In the genomic region with DNA sequence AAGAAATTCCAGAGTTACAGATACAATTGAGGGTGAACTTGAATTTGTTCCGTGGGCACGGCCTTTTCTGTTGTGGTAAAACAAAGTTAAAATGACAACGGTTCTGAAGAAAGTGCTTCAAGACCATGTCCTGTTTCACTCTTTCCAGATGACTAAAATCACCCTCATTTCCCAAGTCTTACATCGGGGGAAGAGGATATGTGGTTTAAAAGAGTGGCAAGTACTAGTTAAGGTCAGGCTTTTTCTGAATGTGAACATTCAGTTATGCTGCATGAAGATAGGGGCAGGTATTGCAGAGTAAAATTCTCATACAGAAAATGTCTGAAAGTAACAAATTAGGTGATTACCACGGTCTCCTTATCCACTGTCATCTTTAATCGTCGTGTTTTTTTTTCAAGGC, we compare ENCODE assay signal across 8 cellular contexts.
A peak's percentile ranks its signal among the peaks of the same experiment; 100 is the strongest.
DNase-seq lines count a peak whose midpoint lies in the region; ATAC-seq and TF ChIP-seq lines count a peak whose summit lies in the region.
"Not testable (repeated sequence)": the region's sequence is repeated elsewhere in the genome, so short reads cannot be mapped to it uniquely, and the experiment has no call there.

No MANE protein-coding gene starts in this region.

- H3K27me3 ChIP-seq in CD4-positive, CD25-positive, alpha-beta regulatory T cell (ENCODE audit: control insufficient read depth, insufficient read depth, low read length), result not testable (repeated sequence)

- not testable (repeated sequence) for H3K4me3 ChIP-seq in CD4-positive, CD25-positive, alpha-beta regulatory T cell (ENCODE audit: low read depth, low read length)

- H3K4me1 ChIP-seq in CD4-positive, CD25-positive, alpha-beta regulatory T cell (ENCODE audit: control insufficient read depth, insufficient read depth, low read length, poor library complexity, severe bottlenecking), result peaks cover 13% of the 10 kb centered on the region

- H3K27me3 Mint-ChIP-seq in CD4-positive, CD25-positive, alpha-beta regulatory T cell; T-helper 1 cell treated with Interleukin-12 subunit alpha and Interleukin-12 subunit beta and Interleukin-4 antibody, amounts not matched to agents 30 μg/mL and 1 μg/mL, for 36 hours (ENCODE audit: low read depth); activated CD8-positive, alpha-beta T cell treated with anti-CD3 and anti-CD28 coated beads for 36 hours; activated T-helper 2 cell treated with anti-CD3 and anti-CD28 coated beads, Interferon-gamma antibody, Interleukin-2, Interleukin-4, amounts not matched to agents 10 μg/mL and 5 μg/mL and 100 μg/mL, durations not matched to agents 14 hours and 24 hours and 36 hours (ENCODE audit: low read depth); activated naive CD8-positive, alpha-beta T cell treated with anti-CD3 and anti-CD28 coated beads, Interleukin-2, amount 50 U/mL, for 24 hours; naive B cell; stimulated activated naive B cell treated with anti-CD40 and anti-IgM and Interleukin-4, amounts not matched to agents 10 μg/mL and 1 μg/mL and 100 μg/mL, for 72 hours: not testable (repeated sequence)

- H3K36me3 Mint-ChIP-seq in CD4-positive, CD25-positive, alpha-beta regulatory T cell; T-helper 1 cell treated with Interleukin-12 subunit alpha and Interleukin-12 subunit beta and Interleukin-4 antibody, amounts not matched to agents 30 μg/mL and 1 μg/mL, for 36 hours (ENCODE audit: low read depth); activated CD8-positive, alpha-beta T cell treated with anti-CD3 and anti-CD28 coated beads for 36 hours (ENCODE audit: low read depth); activated T-helper 2 cell treated with anti-CD3 and anti-CD28 coated beads, Interferon-gamma antibody, Interleukin-2, Interleukin-4, amounts not matched to agents 10 μg/mL and 5 μg/mL and 100 μg/mL, durations not matched to agents 14 hours and 24 hours and 36 hours (ENCODE audit: low read depth); activated naive CD8-positive, alpha-beta T cell treated with anti-CD3 and anti-CD28 coated beads, Interleukin-2, amount 50 U/mL, for 24 hours (ENCODE audit: low read depth); naive B cell; stimulated activated naive B cell treated with anti-CD40 and anti-IgM and Interleukin-4, amounts not matched to agents 10 μg/mL and 1 μg/mL and 100 μg/mL, for 72 hours: not testable (repeated sequence)

- peak overlapping the region; percentile 51 for H3K27ac ChIP-seq in CD4-positive, CD25-positive, alpha-beta regulatory T cell (ENCODE audit: insufficient read depth, low read length, poor library complexity, severe bottlenecking)
- H3K27ac ChIP-seq in KOPT-K1 (ENCODE audit: low read depth, low read length, poor library complexity, severe bottlenecking), result peak overlapping the region; percentile 91

- peaks cover 3 to 30% (median 12%) of the 10 kb centered on the region in 4 donors for H3K4me1 Mint-ChIP-seq in CD4-positive, CD25-positive, alpha-beta regulatory T cell
- not testable (repeated sequence) for H3K4me1 Mint-ChIP-seq in T-helper 1 cell treated with Interleukin-12 subunit alpha and Interleukin-12 subunit beta and Interleukin-4 antibody, amounts not matched to agents 30 μg/mL and 1 μg/mL, for 36 hours (ENCODE audit: low read depth); stimulated activated naive B cell treated with anti-CD40 and anti-IgM and Interleukin-4, amounts not matched to agents 10 μg/mL and 1 μg/mL and 100 μg/mL, for 72 hours
- peaks cover 18% of the 10 kb centered on the region for H3K4me1 Mint-ChIP-seq in activated CD8-positive, alpha-beta T cell treated with anti-CD3 and anti-CD28 coated beads for 36 hours (ENCODE audit: low read depth)
- H3K4me1 Mint-ChIP-seq in activated T-helper 2 cell treated with anti-CD3 and anti-CD28 coated beads, Interferon-gamma antibody, Interleukin-2, Interleukin-4, amounts not matched to agents 10 μg/mL and 5 μg/mL and 100 μg/mL, durations not matched to agents 14 hours and 24 hours and 36 hours (ENCODE audit: low read depth), result peaks cover 18% of the 10 kb centered on the region
- H3K4me1 Mint-ChIP-seq in activated naive CD8-positive, alpha-beta T cell treated with anti-CD3 and anti-CD28 coated beads, Interleukin-2, amount 50 U/mL, for 24 hours, result peaks cover 40% of the 10 kb centered on the region
- H3K4me1 Mint-ChIP-seq in naive B cell, result peaks cover 5 to 18% (median 7%) of the 10 kb centered on the region in 3 donors

- peak overlapping the region; percentile 75 to 90 (median 89) for H3K27ac Mint-ChIP-seq in CD4-positive, CD25-positive, alpha-beta regulatory T cell
- peak overlapping the region; percentile 76 for H3K27ac Mint-ChIP-seq in T-helper 1 cell treated with Interleukin-12 subunit alpha and Interleukin-12 subunit beta and Interleukin-4 antibody, amounts not matched to agents 30 μg/mL and 1 μg/mL, for 36 hours
- H3K27ac Mint-ChIP-seq in activated CD8-positive, alpha-beta T cell treated with anti-CD3 and anti-CD28 coated beads for 36 hours, result peak overlapping the region; percentile 86
- peak overlapping the region; percentile 92 for H3K27ac Mint-ChIP-seq in activated T-helper 2 cell treated with anti-CD3 and anti-CD28 coated beads, Interferon-gamma antibody, Interleukin-2, Interleukin-4, amounts not matched to agents 10 μg/mL and 5 μg/mL and 100 μg/mL, durations not matched to agents 14 hours and 24 hours and 36 hours
- peak overlapping the region; percentile 94 for H3K27ac Mint-ChIP-seq in activated naive CD8-positive, alpha-beta T cell treated with anti-CD3 and anti-CD28 coated beads, Interleukin-2, amount 50 U/mL, for 24 hours
- H3K27ac Mint-ChIP-seq in naive B cell, result peak overlapping the region; percentile 52 to 95 (median 88)
- peak overlapping the region; percentile 62 for H3K27ac Mint-ChIP-seq in stimulated activated naive B cell treated with anti-CD40 and anti-IgM and Interleukin-4, amounts not matched to agents 10 μg/mL and 1 μg/mL and 100 μg/mL, for 72 hours

- not testable (repeated sequence) for H3K9me3 ChIP-seq in CD4-positive, CD25-positive, alpha-beta regulatory T cell (ENCODE audit: control insufficient read depth in 2 of 2, low read length in 2 of 2); KOPT-K1 (ENCODE audit: insufficient read depth, low read length, poor library complexity, severe bottlenecking)

- intact Hi-C loops in activated CD8-positive, alpha-beta T cell treated with anti-CD3 and anti-CD28 coated beads for 36 hours (cut with micrococcal nuclease); activated T-helper 2 cell treated with anti-CD3 and anti-CD28 coated beads, Interferon-gamma antibody, Interleukin-2, Interleukin-4, amounts not matched to agents 10 μg/mL and 5 μg/mL and 100 μg/mL, durations not matched to agents 14 hours and 24 hours and 36 hours (cut with micrococcal nuclease): not testable (repeated sequence)

- not testable (repeated sequence) for H3K9me3 Mint-ChIP-seq in CD4-positive, CD25-positive, alpha-beta regulatory T cell; T-helper 1 cell treated with Interleukin-12 subunit alpha and Interleukin-12 subunit beta and Interleukin-4 antibody, amounts not matched to agents 30 μg/mL and 1 μg/mL, for 36 hours; activated CD8-positive, alpha-beta T cell treated with anti-CD3 and anti-CD28 coated beads for 36 hours; activated T-helper 2 cell treated with anti-CD3 and anti-CD28 coated beads, Interferon-gamma antibody, Interleukin-2, Interleukin-4, amounts not matched to agents 10 μg/mL and 5 μg/mL and 100 μg/mL, durations not matched to agents 14 hours and 24 hours and 36 hours; activated naive CD8-positive, alpha-beta T cell treated with anti-CD3 and anti-CD28 coated beads, Interleukin-2, amount 50 U/mL, for 24 hours; naive B cell; stimulated activated naive B cell treated with anti-CD40 and anti-IgM and Interleukin-4, amounts not matched to agents 10 μg/mL and 1 μg/mL and 100 μg/mL, for 72 hours

- DNase-seq in CD4-positive, CD25-positive, alpha-beta regulatory T cell; activated CD8-positive, alpha-beta T cell treated with anti-CD3 and anti-CD28 coated beads for 36 hours; activated T-helper 2 cell treated with anti-CD3 and anti-CD28 coated beads, Interferon-gamma antibody, Interleukin-2, Interleukin-4, amounts not matched to agents 10 μg/mL and 5 μg/mL and 100 μg/mL, durations not matched to agents 14 hours and 24 hours and 36 hours (ENCODE audit: low spot score); activated naive CD8-positive, alpha-beta T cell treated with anti-CD3 and anti-CD28 coated beads, Interleukin-2, amount 50 U/mL, for 24 hours; naive B cell; stimulated activated naive B cell treated with anti-CD40 and anti-IgM and Interleukin-4, amounts not matched to agents 10 μg/mL and 1 μg/mL and 100 μg/mL, for 72 hours: not testable (repeated sequence)

- POLR2A ChIA-PET in activated CD8-positive, alpha-beta T cell treated with anti-CD3 and anti-CD28 coated beads for 36 hours (lab: Charles Lee), result not testable (repeated sequence)

- CTCF ChIA-PET in activated CD8-positive, alpha-beta T cell treated with anti-CD3 and anti-CD28 coated beads for 36 hours (lab: Charles Lee), result not testable (repeated sequence)

- peak overlapping the region in 1 of 4 donors; percentile 54 for H3K4me3 Mint-ChIP-seq in CD4-positive, CD25-positive, alpha-beta regulatory T cell
- H3K4me3 Mint-ChIP-seq in T-helper 1 cell treated with Interleukin-12 subunit alpha and Interleukin-12 subunit beta and Interleukin-4 antibody, amounts not matched to agents 30 μg/mL and 1 μg/mL, for 36 hours, result peak overlapping the region; percentile 44
- H3K4me3 Mint-ChIP-seq in activated CD8-positive, alpha-beta T cell treated with anti-CD3 and anti-CD28 coated beads for 36 hours; stimulated activated naive B cell treated with anti-CD40 and anti-IgM and Interleukin-4, amounts not matched to agents 10 μg/mL and 1 μg/mL and 100 μg/mL, for 72 hours: not testable (repeated sequence)
- H3K4me3 Mint-ChIP-seq in activated T-helper 2 cell treated with anti-CD3 and anti-CD28 coated beads, Interferon-gamma antibody, Interleukin-2, Interleukin-4, amounts not matched to agents 10 μg/mL and 5 μg/mL and 100 μg/mL, durations not matched to agents 14 hours and 24 hours and 36 hours (ENCODE audit: low read depth), result peak overlapping the region; percentile 51
- H3K4me3 Mint-ChIP-seq in activated naive CD8-positive, alpha-beta T cell treated with anti-CD3 and anti-CD28 coated beads, Interleukin-2, amount 50 U/mL, for 24 hours, result peak overlapping the region; percentile 58
- H3K4me3 Mint-ChIP-seq in naive B cell, result peak overlapping the region in 1 of 8 donors; percentile 49

- ATAC-seq in CD4-positive, CD25-positive, alpha-beta regulatory T cell (ENCODE audit: low read depth in 2 of 2); naive B cell (ENCODE audit: low read depth in 2 of 2): not testable (repeated sequence)
- peak; percentile 42 for ATAC-seq in activated CD8-positive, alpha-beta T cell treated with anti-CD3 and anti-CD28 coated beads for 36 hours
- ATAC-seq in activated naive CD8-positive, alpha-beta T cell treated with anti-CD3 and anti-CD28 coated beads, Interleukin-2, amount 50 U/mL, for 24 hours, result peak; percentile 46
- peak; percentile 44 to 48 for ATAC-seq in stimulated activated naive B cell treated with anti-CD40 and anti-IgM and Interleukin-4, amounts not matched to agents 10 μg/mL and 1 μg/mL and 100 μg/mL, for 72 hours (replicated peaks)

- H3K36me3 ChIP-seq in CD4-positive, CD25-positive, alpha-beta regulatory T cell (ENCODE audit: control insufficient read depth, insufficient read depth, low read length); KOPT-K1 (ENCODE audit: insufficient read depth, low read length): not testable (repeated sequence)

- not testable (repeated sequence) for TF ChIP-seq CTCF in activated CD8-positive, alpha-beta T cell treated with anti-CD3 and anti-CD28 coated beads for 36 hours (IDR thresholded peaks at IDR 0.05)
